13 cellular contexts compared by ENCODE assay signal in the genomic region with DNA sequence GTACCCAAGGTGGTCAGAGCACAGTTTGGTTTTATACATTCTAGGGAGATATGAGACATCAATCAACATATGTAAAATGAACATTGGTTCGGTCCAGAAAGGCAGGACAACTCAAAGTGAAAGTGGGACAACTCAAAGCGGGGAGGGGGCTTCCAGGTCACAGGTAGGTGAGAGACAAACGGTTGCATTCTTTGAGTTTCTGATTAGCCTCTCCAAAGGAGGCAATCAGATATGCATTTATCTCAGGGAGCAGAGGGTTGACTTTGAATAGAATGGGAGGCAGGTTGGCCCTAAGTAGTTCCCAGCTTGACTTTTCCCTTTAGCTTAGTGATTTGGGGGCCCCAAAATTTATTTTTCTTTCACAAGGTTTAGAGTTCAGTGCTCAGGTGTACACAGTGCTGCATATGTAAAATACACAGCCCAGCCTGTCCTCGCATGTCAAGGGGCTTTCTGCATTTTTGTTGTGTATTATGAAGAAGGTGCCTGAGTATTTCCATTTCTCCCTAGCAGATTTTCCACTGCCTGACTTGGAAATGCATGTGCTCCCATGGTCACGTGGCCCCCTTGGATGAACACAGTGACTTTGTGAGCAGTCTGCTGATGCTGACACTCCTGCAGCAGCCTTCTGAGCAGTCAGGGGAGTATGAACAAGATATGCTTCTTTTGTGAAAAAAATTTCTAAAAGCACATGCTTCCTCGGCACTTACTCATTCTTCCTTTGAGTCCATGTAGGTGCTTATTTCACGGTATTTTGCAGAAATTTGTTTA.
A peak's percentile ranks its signal among the peaks of the same experiment; 100 is the strongest.
DNase-seq lines count a peak whose midpoint lies in the region; ATAC-seq and TF ChIP-seq lines count a peak whose summit lies in the region.
"Had no signal": no experiment of that assay in that cellular context is flagged by ENCODE, and none has a peak within 500 bp of the region (broad histone marks: within the 10 kb centered on the region; RNA-seq: fewer than 3 reads in every experiment).

No MANE protein-coding gene starts in this region.

- DNase-seq in cerebellum (ENCODE audit: low spot score), result peak; percentile 59
- DNase-seq in left lung, result peak in 1 of 2 donors; percentile 52
- peak in 46 of 49 donors; percentile 3 to 84 (median 63) for DNase-seq in substantia nigra (lab: John Stamatoyannopoulos, UW)
- no peak for DNase-seq in NCI-H2081 (lab: John Stamatoyannopoulos, UW)
- DNase-seq in activated CD4-positive, CD25-positive, alpha-beta regulatory T cell (lab: John Stamatoyannopoulos, UW), result no peak
- no peak for DNase-seq in islet precursor cell
- DNase-seq: mammary epithelial cell, NCI-H1436, NCI-H524, OCI-M1 had no signal

- H3K4me1 ChIP-seq in HUES48 (ENCODE audit: control insufficient read depth, insufficient read depth, low read length), result peaks cover 18% of the 10 kb centered on the region
- peaks cover 0 to 7% of the 10 kb centered on the region in 2 donors for H3K4me1 ChIP-seq in left lung

- no peaks in the 10 kb centered on the region for H3K27me3 ChIP-seq in HUES48 (ENCODE audit: control insufficient read depth, insufficient read depth, low read length)
- no peaks in the 10 kb centered on the region for H3K27me3 ChIP-seq in left lung
- H3K27me3 ChIP-seq: BLaER1, breast epithelium had no signal

- H3K9ac ChIP-seq in HUES48 (ENCODE audit: low read depth, low read length), result no peak overlapping the region
- H3K9ac ChIP-seq: BLaER1 had no signal

- intact Hi-C loops in left lung (cut with DNase I), result no loop called here

- TF ChIP-seq CTCF in left lung (IDR thresholded peaks at IDR 0.05), result no peak

- H3K36me3 ChIP-seq in HUES48 (ENCODE audit: control insufficient read depth, insufficient read depth, low read length) (no peaks in the 10 kb centered on the region), left lung (no peaks in the 10 kb centered on the region)
- H3K36me3 ChIP-seq: BLaER1, breast epithelium had no signal

- no peak overlapping the region for H3K4me3 ChIP-seq in HUES48 (ENCODE audit: low read depth, low read length)
- H3K4me3 ChIP-seq in left lung, result no peak overlapping the region
- H3K4me3 ChIP-seq: BLaER1, breast epithelium had no signal

- ATAC-seq in left lung, result peak; percentile 26

- peak overlapping the region; percentile 60 for H3K27ac ChIP-seq in HUES48 (ENCODE audit: low read depth, low read length)
- H3K27ac ChIP-seq in left lung, result no peak overlapping the region
- H3K27ac ChIP-seq in substantia nigra (ENCODE audit: low read depth, low read length, poor library complexity, severe bottlenecking), result no peak overlapping the region
- H3K27ac ChIP-seq: BLaER1 had no signal

- H3K9me3 ChIP-seq in HUES48 (ENCODE audit: control insufficient read depth, insufficient read depth, low read length), result no peaks in the 10 kb centered on the region
- H3K9me3 ChIP-seq in left lung, result no peaks in the 10 kb centered on the region
- H3K9me3 ChIP-seq: BLaER1, breast epithelium had no signal

Comparison
In these comparisons a context has a peak if more than half of its experiments do, and no peak if none do; other contexts are left out.
1. DNase-seq: peak in cerebellum (single experiment) and substantia nigra (46 of 49); none in NCI-H2081 (0 of 2), activated CD4-positive, CD25-positive, alpha-beta regulatory T cell (0 of 4) and islet precursor cell (single experiment).